ENCODE assay signal across 8 cellular contexts in the genomic region with DNA sequence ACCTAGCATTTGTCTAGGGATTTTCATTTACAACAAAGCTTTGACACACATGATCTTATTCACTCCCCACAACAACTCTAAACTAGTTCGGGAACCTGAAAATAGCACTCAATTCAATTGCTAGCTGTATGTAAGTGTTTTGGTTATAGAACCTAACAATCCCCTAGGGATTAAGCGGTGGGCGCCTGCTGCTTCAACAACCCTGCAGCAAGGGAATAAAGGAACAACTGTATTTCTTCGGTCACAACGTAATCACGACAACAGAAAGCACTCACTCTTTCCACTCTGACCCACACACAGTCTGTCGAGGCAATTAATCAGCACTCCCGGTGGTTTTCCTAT. TPM values are rescaled to one million over a fixed set of nuclear protein-coding genes. Genes with fewer than 3 reads are reported as not detected.
A peak's percentile ranks its signal among the peaks of the same experiment; 100 is the strongest.
DNase-seq lines count a peak whose midpoint lies in the region; ATAC-seq and TF ChIP-seq lines count a peak whose summit lies in the region.

No MANE protein-coding gene starts in this region.

- peak overlapping the region; percentile 56; the same call in 1 of the 2 replicates for H3K4me2 ChIP-seq in KMS-11

- no peaks in the 10 kb centered on the region for H3K79me2 ChIP-seq in KMS-11 (ENCODE audit: insufficient read depth, low read depth)

- H3K9me3 ChIP-seq in duodenal mucosa (ENCODE audit: control insufficient read depth in 1 of 2, low read length in 2 of 2), result no peaks in the 10 kb centered on the region

- ATAC-seq in HG03159 (IDR thresholded peaks at IDR 0.05; ENCODE audit: unreplicated experiment), result no peak

- H3K27me3 ChIP-seq in KMS-11 (ENCODE audit: insufficient read depth, low read depth), result no peaks in the 10 kb centered on the region
- no peaks in the 10 kb centered on the region for H3K27me3 ChIP-seq in duodenal mucosa (ENCODE audit: control insufficient read depth in 1 of 2, insufficient read depth in 2 of 2, low read length in 2 of 2)

- no peak for DNase-seq in T-helper 2 cell treated with Interferon-gamma antibody and Interleukin-4, amounts not matched to agents 5 μg/mL and 100 μg/mL, for 36 hours (ENCODE audit: low spot score)
- no peak for DNase-seq in T-helper 2 cell
- DNase-seq in progenitor cell of endocrine pancreas (ENCODE audit: low spot score, unreplicated experiment), result no peak
- no peak for DNase-seq in DMS79 (lab: John Stamatoyannopoulos, UW)
- no peak for DNase-seq in SK-N-DZ (ENCODE audit: low spot score)

- TF ChIP-seq CTCF in KMS-11 (conservative IDR thresholded peaks at IDR 0.05; ENCODE audit: low read depth, low read length), result no peak
- no peak for TF ChIP-seq CTCF in progenitor cell of endocrine pancreas (IDR thresholded peaks at IDR 0.05; ENCODE audit: unreplicated experiment)

- no peak overlapping the region for H3K4me3 ChIP-seq in KMS-11 (IDR thresholded peaks at IDR 0.05; ENCODE audit: insufficient read depth, low read depth, low read length)
- peak overlapping the region; percentile 76 to 88 for H3K4me3 ChIP-seq in duodenal mucosa (ENCODE audit: low read depth in 1 of 2, low read length in 2 of 2)

- H3K4me1 ChIP-seq in KMS-11 (ENCODE audit: low read depth, poor library complexity, severe bottlenecking), result peaks cover 12% of the 10 kb centered on the region
- H3K4me1 ChIP-seq in duodenal mucosa (ENCODE audit: control insufficient read depth in 1 of 2, insufficient read depth in 2 of 2, low read length in 2 of 2), result no peaks in the 10 kb centered on the region

- H3K4me3 Mint-ChIP-seq in T-helper 2 cell treated with Interferon-gamma antibody and Interleukin-4, amounts not matched to agents 5 μg/mL and 100 μg/mL, for 36 hours, result peak overlapping the region; percentile 96
- H3K4me3 Mint-ChIP-seq in progenitor cell of endocrine pancreas (ENCODE audit: low read depth), result peak overlapping the region; percentile 98

- H3K27me3 Mint-ChIP-seq in T-helper 2 cell treated with Interferon-gamma antibody and Interleukin-4, amounts not matched to agents 5 μg/mL and 100 μg/mL, for 36 hours (ENCODE audit: low read depth), result no peaks in the 10 kb centered on the region
- no peaks in the 10 kb centered on the region for H3K27me3 Mint-ChIP-seq in progenitor cell of endocrine pancreas

- H3K4me1 Mint-ChIP-seq in T-helper 2 cell treated with Interferon-gamma antibody and Interleukin-4, amounts not matched to agents 5 μg/mL and 100 μg/mL, for 36 hours (ENCODE audit: low read depth), result peaks cover 19% of the 10 kb centered on the region
- H3K4me1 Mint-ChIP-seq in progenitor cell of endocrine pancreas (ENCODE audit: low read depth), result peaks cover 16% of the 10 kb centered on the region

- H3K9ac ChIP-seq in KMS-11 (peak overlapping the region; percentile 75; the same call in 1 of the 2 replicates), duodenal mucosa (ENCODE audit: low read depth in 1 of 2, low read length in 2 of 2) (peak overlapping the region in 1 of 2 donors; percentile 37)

- no peak overlapping the region for H3K27ac ChIP-seq in KMS-11
- no peak overlapping the region for H3K27ac ChIP-seq in duodenal mucosa (ENCODE audit: low read depth, low read length)

- no peaks in the 10 kb centered on the region for H3K9me3 Mint-ChIP-seq in T-helper 2 cell treated with Interferon-gamma antibody and Interleukin-4, amounts not matched to agents 5 μg/mL and 100 μg/mL, for 36 hours
- no peaks in the 10 kb centered on the region for H3K9me3 Mint-ChIP-seq in progenitor cell of endocrine pancreas (ENCODE audit: low read depth)

- peaks cover 2% of the 10 kb centered on the region for H3K36me3 Mint-ChIP-seq in T-helper 2 cell treated with Interferon-gamma antibody and Interleukin-4, amounts not matched to agents 5 μg/mL and 100 μg/mL, for 36 hours (ENCODE audit: low read depth)
- H3K36me3 Mint-ChIP-seq in progenitor cell of endocrine pancreas (ENCODE audit: insufficient read depth), result no peaks in the 10 kb centered on the region

- H3K36me3 ChIP-seq in KMS-11 (ENCODE audit: insufficient read depth) (no peaks in the 10 kb centered on the region), duodenal mucosa (ENCODE audit: control insufficient read depth in 1 of 2, insufficient read depth in 2 of 2, low read length in 2 of 2) (no peaks in the 10 kb centered on the region)

- H4K20me1 ChIP-seq in KMS-11 (ENCODE audit: insufficient read depth), result no peaks in the 10 kb centered on the region

- peak overlapping the region; percentile 81 for H2AFZ ChIP-seq in KMS-11 (ENCODE audit: low read depth)

- H3K27ac Mint-ChIP-seq in T-helper 2 cell treated with Interferon-gamma antibody and Interleukin-4, amounts not matched to agents 5 μg/mL and 100 μg/mL, for 36 hours, result no peak overlapping the region
- peak overlapping the region; percentile 98 for H3K27ac Mint-ChIP-seq in progenitor cell of endocrine pancreas

RNA-seq across cellular contexts. Expression of a gene that starts 0.7 kb away (rescaled TPM):
- total RNA-seq in progenitor cell of endocrine pancreas, result 29.7 and 30.0 TPM in 2 replicates
- polyA plus RNA-seq in SK-N-DZ (2014; cell fraction: cytosol; rRNA removed), result 5.0 and 6.1 TPM in 2 replicates
- 4.0 TPM in 2 replicates for polyA plus RNA-seq in SK-N-DZ (2014; cell fraction: nucleus; rRNA removed)
